ENCODE assay signal across 8 cellular contexts in genomic region chr5:108642170-108642906, GRCh38.
A peak's percentile ranks its signal among the peaks of the same experiment; 100 is the strongest.
DNase-seq lines count a peak whose midpoint lies in the region; ATAC-seq lines count a peak whose summit lies in the region.

No MANE protein-coding gene starts in this region.

- H3K9me3 Mint-ChIP-seq in naive B cell = peaks cover 0 to 13% (median 8%) of the 10 kb centered on the region in 7 donors
- H3K9me3 Mint-ChIP-seq in stimulated activated naive CD8-positive, alpha-beta T cell treated with anti-CD3 and anti-CD28 coated beads, Interleukin-15, amount 100 ng/mL, for 72 hours = peaks cover 7 to 9% of the 10 kb centered on the region in 2 donors

- no peak overlapping the region for H3K4me3 Mint-ChIP-seq in naive B cell
- H3K4me3 Mint-ChIP-seq in stimulated activated naive CD8-positive, alpha-beta T cell treated with anti-CD3 and anti-CD28 coated beads, Interleukin-15, amount 100 ng/mL, for 72 hours = peak overlapping the region; percentile 8 to 51

- ATAC-seq in GM21367 (IDR thresholded peaks at IDR 0.05; ENCODE audit: unreplicated experiment) = peak; percentile 99
- ATAC-seq in HG03575 (IDR thresholded peaks at IDR 0.05; ENCODE audit: extremely low read depth, insufficient number of reproducible peaks, low FRiP score, unreplicated experiment) = peak; percentile 98
- ATAC-seq in naive B cell (ENCODE audit: low read depth in 2 of 2) = peak; percentile 65 to 85
- ATAC-seq in stimulated activated naive CD8-positive, alpha-beta T cell treated with anti-CD3 and anti-CD28 coated beads, Interleukin-15, amount 100 ng/mL, for 72 hours = peak; percentile 93

- peaks cover 0 to 5% (median 4%) of the 10 kb centered on the region in 3 donors for H3K4me1 Mint-ChIP-seq in naive B cell
- H3K4me1 Mint-ChIP-seq in stimulated activated naive CD8-positive, alpha-beta T cell treated with anti-CD3 and anti-CD28 coated beads, Interleukin-15, amount 100 ng/mL, for 72 hours = peaks cover 11% of the 10 kb centered on the region

- DNase-seq in DMS53 (lab: John Stamatoyannopoulos, UW) (peak; percentile 83), NOMO-1 treated with DMSO at 0.1 percent for 48 hours (lab: John Stamatoyannopoulos, UW; ENCODE audit: unreplicated experiment) (peak; percentile 55), epidermal melanocyte (ENCODE audit: insufficient read length, low spot score) (peak; percentile 76), naive B cell (peak; percentile 39)
- peak; percentile 71 for DNase-seq in activated CD8-positive, alpha-beta memory T cell treated with anti-CD3 and anti-CD28 coated beads for 24 hours
- peak; percentile 46 to 56 for DNase-seq in stimulated activated naive CD8-positive, alpha-beta T cell treated with anti-CD3 and anti-CD28 coated beads, Interleukin-15, amount 100 ng/mL, for 72 hours

- H3K36me3 Mint-ChIP-seq in naive B cell = peaks cover 0 to 7% of the 10 kb centered on the region in 2 donors

- H3K27ac Mint-ChIP-seq in naive B cell = peak overlapping the region in 1 of 6 donors; percentile 2
- peak overlapping the region in 1 of 2 donors; percentile 69 for H3K27ac Mint-ChIP-seq in stimulated activated naive CD8-positive, alpha-beta T cell treated with anti-CD3 and anti-CD28 coated beads, Interleukin-15, amount 100 ng/mL, for 72 hours

- H3K27me3 Mint-ChIP-seq in naive B cell = peaks cover 4 to 12% (median 5%) of the 10 kb centered on the region in 3 donors
- H3K27me3 Mint-ChIP-seq in stimulated activated naive CD8-positive, alpha-beta T cell treated with anti-CD3 and anti-CD28 coated beads, Interleukin-15, amount 100 ng/mL, for 72 hours = peaks cover 18% of the 10 kb centered on the region

Comparison
In these comparisons a context has a peak if more than half of its experiments do, and no peak if none do; other contexts are left out.
1. Peak in every context shown above with its lines: DNase-seq and ATAC-seq.
2. H3K4me3 Mint-ChIP-seq: peak in stimulated activated naive CD8-positive, alpha-beta T cell treated with anti-CD3 and anti-CD28 coated beads, Interleukin-15, amount 100 ng/mL, for 72 hours (2 of 2); none in naive B cell (0 of 8).